ENCODE assay signal across 11 cellular contexts in the genomic region with DNA sequence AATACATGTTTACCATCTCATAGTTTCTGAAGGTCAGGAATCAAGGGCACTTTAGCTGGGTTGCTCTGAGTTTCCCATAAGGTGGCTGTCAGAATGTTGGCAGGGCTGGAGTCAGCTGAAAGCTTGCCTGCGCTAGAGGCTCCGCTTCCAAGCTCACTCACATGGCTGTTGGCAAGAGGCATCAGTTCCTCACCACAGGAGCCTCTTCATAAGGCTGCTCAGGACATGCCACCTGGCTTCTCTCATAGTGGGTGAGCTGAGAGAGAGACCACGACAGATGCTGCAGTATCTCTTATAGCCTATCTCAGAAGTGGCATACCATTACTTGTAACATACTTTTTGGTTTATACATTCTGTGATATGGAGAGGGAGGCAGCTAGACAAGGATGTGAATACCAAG. TPM values are rescaled to one million over a fixed set of nuclear protein-coding genes. Genes with fewer than 3 reads are reported as not detected.
DNase-seq lines count a peak whose midpoint lies in the region; ATAC-seq and TF ChIP-seq lines count a peak whose summit lies in the region.
"Had no signal": no experiment of that assay in that cellular context is flagged by ENCODE, and none has a peak within 500 bp of the region (broad histone marks: within the 10 kb centered on the region; RNA-seq: fewer than 3 reads in every experiment).

No MANE protein-coding gene starts in this region.

- H3K4me1 ChIP-seq in left ventricle myocardium inferior, result peaks cover 97% of the 10 kb centered on the region

- no peak for ATAC-seq in HG03520 (IDR thresholded peaks at IDR 0.05; ENCODE audit: unreplicated experiment)
- ATAC-seq: naive thymus-derived CD8-positive, alpha-beta T cell had no signal

- peaks cover 6% of the 10 kb centered on the region for H3K36me3 ChIP-seq in left ventricle myocardium inferior

- H3K27ac ChIP-seq in left ventricle myocardium inferior (replicated peaks) (peak overlapping the region; percentile 99), substantia nigra (ENCODE audit: low read depth, low read length, poor library complexity, severe bottlenecking) (no peak overlapping the region)

- intact Hi-C loops in left ventricle myocardium inferior (cut with micrococcal nuclease), result no loop called here

- no peak overlapping the region for H3K4me3 ChIP-seq in left ventricle myocardium inferior

- TF ChIP-seq CTCF in left ventricle myocardium inferior (IDR thresholded peaks at IDR 0.05; ENCODE audit: borderline replicate concordance), result no peak

- H3K27me3 ChIP-seq in left ventricle myocardium inferior (ENCODE audit: low read depth), result no peaks in the 10 kb centered on the region

- DNase-seq in NCI-H2029 (lab: John Stamatoyannopoulos, UW), result peak; percentile 34
- no peak for DNase-seq in NCI-H2029 treated with DMSO at 0.1 percent for 48 hours (lab: John Stamatoyannopoulos, UW)
- peak in 33 of 56 donors; percentile 3 to 71 (median 25) for DNase-seq in amygdala (lab: John Stamatoyannopoulos, UW)
- DNase-seq in left ventricle myocardium inferior, result peak; percentile 69
- peak in 35 of 49 donors; percentile 2 to 78 (median 40) for DNase-seq in substantia nigra (lab: John Stamatoyannopoulos, UW)
- DNase-seq in activated T-cell treated with anti-CD3 and anti-CD28 coated beads for 4 hours, result no peak
- DNase-seq in AG20443 (ENCODE audit: low spot score), result no peak
- DNase-seq: H9; naive thymus-derived CD8-positive, alpha-beta T cell; stimulated activated naive CD4-positive, alpha-beta T cell had no signal

- no peaks in the 10 kb centered on the region for H3K9me3 ChIP-seq in left ventricle myocardium inferior (replicated peaks)

RNA-seq across cellular contexts. Expression of gene HADHB, which starts 7.2 kb away (rescaled TPM):
- total RNA-seq in left ventricle myocardium inferior, result 1,332 TPM

RNA-seq across cellular contexts. Expression of gene HADHA, which starts 7.5 kb away (rescaled TPM):
- 523 TPM for total RNA-seq in left ventricle myocardium inferior

Comparison
In these comparisons a context has a peak if more than half of its experiments do, and no peak if none do; other contexts are left out.
1. DNase-seq: peak in NCI-H2029 (single experiment), amygdala (33 of 56), left ventricle myocardium inferior (single experiment) and substantia nigra (35 of 49); none in NCI-H2029 treated with DMSO at 0.1 percent for 48 hours (single experiment), activated T-cell treated with anti-CD3 and anti-CD28 coated beads for 4 hours (single experiment) and AG20443 (single experiment).